Comparison of ENCODE assay signal across 21 cellular contexts in genomic region chr11:98495601-98496000, GRCh38.
"Had no signal": no experiment of that assay in that cellular context is flagged by ENCODE, and none has a peak within 500 bp of the region (broad histone marks: within the 10 kb centered on the region; RNA-seq: fewer than 3 reads in every experiment).

No MANE protein-coding gene starts in this region.

- H3K36me3 Mint-ChIP-seq: activated naive CD8-positive, alpha-beta T cell treated with anti-CD3 and anti-CD28 coated beads, Interleukin-2, amount 10 ng/mL, durations not matched to agents 7 days and 5 days had no signal

- H3K9me3 ChIP-seq: adrenal gland had no signal

- H3K9me3 Mint-ChIP-seq: activated naive CD8-positive, alpha-beta T cell treated with anti-CD3 and anti-CD28 coated beads, Interleukin-2, amount 10 ng/mL, durations not matched to agents 7 days and 5 days had no signal

- H3K27me3 Mint-ChIP-seq: activated CD4-positive, alpha-beta memory T cell treated with anti-CD3 and anti-CD28 coated beads, Interleukin-2, amount 10 ng/mL, durations not matched to agents 7 days and 5 days; activated CD4-positive, alpha-beta T cell treated with anti-CD3 and anti-CD28 coated beads for 36 hours; activated naive CD8-positive, alpha-beta T cell treated with anti-CD3 and anti-CD28 coated beads, Interleukin-2, amount 10 ng/mL, durations not matched to agents 7 days and 5 days had no signal

- H3K36me3 ChIP-seq: adrenal gland had no signal

- H3K4me3 Mint-ChIP-seq: activated CD4-positive, alpha-beta memory T cell treated with anti-CD3 and anti-CD28 coated beads, Interleukin-2, amount 10 ng/mL, durations not matched to agents 7 days and 5 days; activated CD4-positive, alpha-beta T cell treated with anti-CD3 and anti-CD28 coated beads for 36 hours; activated naive CD8-positive, alpha-beta T cell treated with anti-CD3 and anti-CD28 coated beads, Interleukin-2, amount 10 ng/mL, durations not matched to agents 7 days and 5 days; activated T-cell treated with anti-CD3 and anti-CD28 coated beads, Interleukin-2, amount 50 U/mL, for 72 hours had no signal

- H3K4me1 ChIP-seq: adrenal gland had no signal

- H3K27ac Mint-ChIP-seq: activated CD4-positive, alpha-beta memory T cell treated with anti-CD3 and anti-CD28 coated beads, Interleukin-2, amount 10 ng/mL, durations not matched to agents 7 days and 5 days; activated CD4-positive, alpha-beta T cell treated with anti-CD3 and anti-CD28 coated beads for 36 hours; activated naive CD8-positive, alpha-beta T cell treated with anti-CD3 and anti-CD28 coated beads, Interleukin-2, amount 10 ng/mL, durations not matched to agents 7 days and 5 days; activated T-cell treated with anti-CD3 and anti-CD28 coated beads, Interleukin-2, amount 50 U/mL, for 72 hours; activated T-helper 2 cell treated with anti-CD3 and anti-CD28 coated beads, Interferon-gamma antibody, Interleukin-2, Interleukin-4, amounts not matched to agents 10 μg/mL and 5 μg/mL and 100 μg/mL, durations not matched to agents 14 hours and 24 hours and 36 hours had no signal

- H3K4me1 Mint-ChIP-seq: activated CD4-positive, alpha-beta memory T cell treated with anti-CD3 and anti-CD28 coated beads, Interleukin-2, amount 10 ng/mL, durations not matched to agents 7 days and 5 days; activated CD4-positive, alpha-beta T cell treated with anti-CD3 and anti-CD28 coated beads for 36 hours; activated naive CD8-positive, alpha-beta T cell treated with anti-CD3 and anti-CD28 coated beads, Interleukin-2, amount 10 ng/mL, durations not matched to agents 7 days and 5 days had no signal

- H3K27ac ChIP-seq: adrenal gland, VCaP had no signal

- H3K4me3 ChIP-seq: adrenal gland had no signal

- DNase-seq: activated CD4-positive, alpha-beta memory T cell treated with anti-CD3 and anti-CD28 coated beads, Interleukin-2, amount 10 ng/mL, durations not matched to agents 7 days and 5 days; activated CD4-positive, alpha-beta T cell treated with anti-CD3 and anti-CD28 coated beads for 36 hours; activated CD4-positive, alpha-beta T cell treated with anti-CD3 and anti-CD28 coated beads, Interleukin-2, amount 50 U/mL, for 1 hour; activated CD8-positive, alpha-beta memory T cell treated with anti-CD3 and anti-CD28 coated beads, Interleukin-2, amount 50 U/mL, for 4 hours; activated gamma-delta T cell treated with Interleukin-2 at 50 U/mL for 16 hours; activated naive CD4-positive, alpha-beta T cell treated with anti-CD3 and anti-CD28 coated beads, Interleukin-2, amount 50 U/mL, for 16 hours; activated naive CD8-positive, alpha-beta T cell treated with anti-CD3 and anti-CD28 coated beads, Interleukin-2, amount 10 ng/mL, durations not matched to agents 7 days and 5 days; activated T-cell treated with anti-CD3 and anti-CD28 coated beads, Interleukin-2, amount 50 U/mL, for 72 hours; adrenal gland; anterior cingulate cortex; cerebellar nuclear complex; NCI-H1092; NCI-H1417; NCI-H1694 treated with DMSO at 0.1 percent for 48 hours; NCI-H2029 treated with DMSO at 0.1 percent for 48 hours; NCI-H524; PC-3; SIG-M5; T-helper 1 cell had no signal

- H3K27me3 ChIP-seq: adrenal gland had no signal
